In the genomic region with DNA sequence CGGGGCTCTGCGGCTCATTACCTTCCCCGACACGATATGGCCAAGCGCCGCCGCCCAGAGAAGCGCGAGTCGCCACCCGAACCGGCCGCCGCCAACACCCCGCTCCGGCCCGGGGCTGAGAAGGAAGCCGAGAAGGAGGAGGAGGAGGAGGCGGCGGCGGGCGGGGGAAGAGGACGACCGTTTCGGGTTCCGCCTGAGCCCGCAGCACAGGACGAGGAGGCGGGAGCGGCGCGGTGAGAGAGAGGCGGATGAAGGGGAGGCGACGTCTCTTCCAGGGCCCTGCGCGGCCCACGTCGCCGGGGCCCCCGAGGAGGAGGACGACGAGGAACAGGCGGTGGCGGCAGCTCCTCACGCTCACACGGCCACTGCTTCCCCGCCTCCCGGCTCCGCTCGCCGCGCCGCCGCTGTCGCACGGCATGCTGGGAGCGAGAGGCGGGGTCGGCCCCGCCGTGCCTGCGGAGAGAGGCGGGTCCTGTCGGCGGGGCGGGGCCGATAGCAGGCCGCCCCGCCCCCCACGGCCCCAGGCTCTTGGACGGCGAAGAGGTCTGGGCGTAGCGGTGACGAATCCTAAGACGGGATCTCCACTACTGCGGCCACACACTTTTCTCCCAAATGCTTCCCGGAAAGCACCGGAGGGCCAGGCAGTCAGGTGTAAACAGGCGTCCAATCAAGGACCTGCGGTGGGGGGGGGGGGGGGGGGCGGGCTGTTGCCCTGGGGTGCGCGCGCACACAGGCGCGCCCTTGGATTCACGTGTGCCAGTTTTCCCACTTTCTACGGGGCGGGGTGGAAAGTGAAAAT, we compare ENCODE assay signal across 1 cellular context.
TF ChIP-seq lines count a peak whose summit lies in the region.

No MANE protein-coding gene starts in this region.

TF ChIP-seq in GM12878, 131 proteins besides CTCF, POLR2A, EP300 and RAD21 (continued from another document):
- TF ChIP-seq, protein P1, sequence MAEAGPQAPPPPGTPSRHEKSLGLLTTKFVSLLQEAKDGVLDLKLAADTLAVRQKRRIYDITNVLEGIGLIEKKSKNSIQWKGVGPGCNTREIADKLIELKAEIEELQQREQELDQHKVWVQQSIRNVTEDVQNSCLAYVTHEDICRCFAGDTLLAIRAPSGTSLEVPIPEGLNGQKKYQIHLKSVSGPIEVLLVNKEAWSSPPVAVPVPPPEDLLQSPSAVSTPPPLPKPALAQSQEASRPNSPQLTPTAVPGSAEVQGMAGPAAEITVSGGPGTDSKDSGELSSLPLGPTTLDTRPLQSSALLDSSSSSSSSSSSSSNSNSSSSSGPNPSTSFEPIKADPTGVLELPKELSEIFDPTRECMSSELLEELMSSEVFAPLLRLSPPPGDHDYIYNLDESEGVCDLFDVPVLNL (IDR thresholded peaks at IDR 0.05; ENCODE audit: low read depth, low read length), result no peak
- TF ChIP-seq CREM (IDR thresholded peaks at IDR 0.05; ENCODE audit: low read depth) (peak; percentile 20; the same call in 1 of the 2 replicates), MLLT1 (IDR thresholded peaks at IDR 0.05) (peak; percentile 17; the same call in 1 of the 2 replicates), RELB (IDR thresholded peaks at IDR 0.05; ENCODE audit: low read depth) (peak; percentile 26; the same call in 1 of the 2 replicates), KLF5 (IDR thresholded peaks at IDR 0.05; ENCODE audit: partially characterized antibody) (no peak), BACH1 (IDR thresholded peaks at IDR 0.05; ENCODE audit: borderline replicate concordance) (peak; percentile 99), POLR2AphosphoS2 (IDR thresholded peaks at IDR 0.05; ENCODE audit: low read depth, low read length) (peak; percentile 90), ZBED1 (IDR thresholded peaks at IDR 0.05; ENCODE audit: borderline replicate concordance) (peak; percentile 14; the same call in 1 of the 2 replicates), TAF1 (IDR thresholded peaks at IDR 0.05; ENCODE audit: borderline replicate concordance, low read depth, low read length) (peak; percentile 76), HDGF (IDR thresholded peaks at IDR 0.05) (peak; percentile 81), RUNX3 (IDR thresholded peaks at IDR 0.05; ENCODE audit: low read length) (0 out of 2 replicates have a peak, but pooled peaks have one; percentile 25), NR2C2 (IDR thresholded peaks at IDR 0.05; ENCODE audit: borderline replicate concordance, control insufficient read depth, insufficient read length, low read depth) (no peak), IKZF1 (conservative IDR thresholded peaks at IDR 0.05) (peak; percentile 49; the same call in 1 of the 2 replicates), SIN3A (IDR thresholded peaks at IDR 0.05; ENCODE audit: low read depth, low read length) (peak; percentile 52; the same call in 1 of the 2 replicates), MEF2A (IDR thresholded peaks at IDR 0.05; ENCODE audit: insufficient read depth, low read depth, low read length) (no peak), SMAD5 (IDR thresholded peaks at IDR 0.05; ENCODE audit: low read depth) (0 out of 2 replicates have a peak, but pooled peaks have one; percentile 39), SMARCA5 (IDR thresholded peaks at IDR 0.05) (peak; percentile 76; the same call in 1 of the 2 replicates), EGR1 (IDR thresholded peaks at IDR 0.05; ENCODE audit: borderline replicate concordance in 1 of 2, low read depth in 2 of 2, low read length in 2 of 2) (peak in 1 of 2 experiments; percentile 53; a peak in 1 of 3 replicates), RELA (IDR thresholded peaks at IDR 0.05; ENCODE audit: borderline replicate concordance, partially characterized antibody) (peak; percentile 18), CHD1 (IDR thresholded peaks at IDR 0.05; ENCODE audit: low read depth, low read length) (no peak), POU2F2 (IDR thresholded peaks at IDR 0.05; ENCODE audit: borderline replicate concordance, low read depth, low read length) (peak; percentile 47; the same call in 1 of the 3 replicates), EZH2 (IDR thresholded peaks at IDR 0.05; ENCODE audit: borderline replicate concordance, control insufficient read depth, low read depth, low read length) (no peak), CREB1 (IDR thresholded peaks at IDR 0.05; ENCODE audit: low read depth) (peak; percentile 53; the same call in 1 of the 2 replicates), NR2C1 (IDR thresholded peaks at IDR 0.05) (peak; percentile 21; the same call in 1 of the 2 replicates), ZNF24 (IDR thresholded peaks at IDR 0.05) (peak; percentile 53; the same call in 1 of the 2 replicates), SP1 (IDR thresholded peaks at IDR 0.05; ENCODE audit: low read depth, low read length) (peak; percentile 37), PAX5 (IDR thresholded peaks at IDR 0.05; ENCODE audit: borderline replicate concordance, low read depth, low read length) (0 out of 2 replicates have a peak, but pooled peaks have one; percentile 42), LARP7 (IDR thresholded peaks at IDR 0.05) (peak; percentile 59), HDAC6 (IDR thresholded peaks at IDR 0.05; ENCODE audit: unreplicated experiment) (peak; percentile 55), NKRF (conservative IDR thresholded peaks at IDR 0.05) (peak; percentile 91), CBFB (IDR thresholded peaks at IDR 0.05; ENCODE audit: low read depth) (no peak), FOXK2 (IDR thresholded peaks at IDR 0.05) (no peak), CHD2 (IDR thresholded peaks at IDR 0.05; ENCODE audit: borderline replicate concordance, low read depth, low read length) (peak; percentile 68; the same call in 1 of the 2 replicates), TCF12 (IDR thresholded peaks at IDR 0.05; ENCODE audit: low read depth, low read length) (peak; percentile 27; the same call in 1 of the 2 replicates), SREBF1 (IDR thresholded peaks at IDR 0.05; ENCODE audit: low read length) (peak; percentile 19; the same call in 1 of the 2 replicates), WRNIP1 (IDR thresholded peaks at IDR 0.05; ENCODE audit: borderline replicate concordance, low read depth, low read length) (no peak)
- TF ChIP-seq, protein P2, sequence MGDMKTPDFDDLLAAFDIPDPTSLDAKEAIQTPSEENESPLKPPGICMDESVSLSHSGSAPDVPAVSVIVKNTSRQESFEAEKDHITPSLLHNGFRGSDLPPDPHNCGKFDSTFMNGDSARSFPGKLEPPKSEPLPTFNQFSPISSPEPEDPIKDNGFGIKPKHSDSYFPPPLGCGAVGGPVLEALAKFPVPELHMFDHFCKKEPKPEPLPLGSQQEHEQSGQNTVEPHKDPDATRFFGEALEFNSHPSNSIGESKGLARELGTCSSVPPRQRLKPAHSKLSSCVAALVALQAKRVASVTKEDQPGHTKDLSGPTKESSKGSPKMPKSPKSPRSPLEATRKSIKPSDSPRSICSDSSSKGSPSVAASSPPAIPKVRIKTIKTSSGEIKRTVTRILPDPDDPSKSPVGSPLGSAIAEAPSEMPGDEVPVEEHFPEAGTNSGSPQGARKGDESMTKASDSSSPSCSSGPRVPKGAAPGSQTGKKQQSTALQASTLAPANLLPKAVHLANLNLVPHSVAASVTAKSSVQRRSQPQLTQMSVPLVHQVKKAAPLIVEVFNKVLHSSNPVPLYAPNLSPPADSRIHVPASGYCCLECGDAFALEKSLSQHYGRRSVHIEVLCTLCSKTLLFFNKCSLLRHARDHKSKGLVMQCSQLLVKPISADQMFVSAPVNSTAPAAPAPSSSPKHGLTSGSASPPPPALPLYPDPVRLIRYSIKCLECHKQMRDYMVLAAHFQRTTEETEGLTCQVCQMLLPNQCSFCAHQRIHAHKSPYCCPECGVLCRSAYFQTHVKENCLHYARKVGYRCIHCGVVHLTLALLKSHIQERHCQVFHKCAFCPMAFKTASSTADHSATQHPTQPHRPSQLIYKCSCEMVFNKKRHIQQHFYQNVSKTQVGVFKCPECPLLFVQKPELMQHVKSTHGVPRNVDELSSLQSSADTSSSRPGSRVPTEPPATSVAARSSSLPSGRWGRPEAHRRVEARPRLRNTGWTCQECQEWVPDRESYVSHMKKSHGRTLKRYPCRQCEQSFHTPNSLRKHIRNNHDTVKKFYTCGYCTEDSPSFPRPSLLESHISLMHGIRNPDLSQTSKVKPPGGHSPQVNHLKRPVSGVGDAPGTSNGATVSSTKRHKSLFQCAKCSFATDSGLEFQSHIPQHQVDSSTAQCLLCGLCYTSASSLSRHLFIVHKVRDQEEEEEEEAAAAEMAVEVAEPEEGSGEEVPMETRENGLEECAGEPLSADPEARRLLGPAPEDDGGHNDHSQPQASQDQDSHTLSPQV (IDR thresholded peaks at IDR 0.05), result no peak
- TF ChIP-seq, protein P3, sequence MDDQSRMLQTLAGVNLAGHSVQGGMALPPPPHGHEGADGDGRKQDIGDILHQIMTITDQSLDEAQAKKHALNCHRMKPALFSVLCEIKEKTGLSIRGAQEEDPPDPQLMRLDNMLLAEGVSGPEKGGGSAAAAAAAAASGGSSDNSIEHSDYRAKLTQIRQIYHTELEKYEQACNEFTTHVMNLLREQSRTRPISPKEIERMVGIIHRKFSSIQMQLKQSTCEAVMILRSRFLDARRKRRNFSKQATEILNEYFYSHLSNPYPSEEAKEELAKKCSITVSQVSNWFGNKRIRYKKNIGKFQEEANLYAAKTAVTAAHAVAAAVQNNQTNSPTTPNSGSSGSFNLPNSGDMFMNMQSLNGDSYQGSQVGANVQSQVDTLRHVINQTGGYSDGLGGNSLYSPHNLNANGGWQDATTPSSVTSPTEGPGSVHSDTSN (IDR thresholded peaks at IDR 0.05; ENCODE audit: insufficient replicate concordance, low read depth, low read length), result no peak
TF ChIP-seq in GM12878: peak in this region for 33.
